ENCODE assay signal across 18 cellular contexts in genomic region chr4:89022426-89023128, GRCh38.
"Had no signal": no experiment of that assay in that cellular context is flagged by ENCODE, and none has a peak within 500 bp of the region (broad histone marks: within the 10 kb centered on the region; RNA-seq: fewer than 3 reads in every experiment).

No MANE protein-coding gene starts in this region.

- H3K27ac ChIP-seq: colonic mucosa, esophagus muscularis mucosa, ovary had no signal

- H3K4me1 ChIP-seq: colonic mucosa had no signal

- H3K9me3 ChIP-seq: colonic mucosa, esophagus muscularis mucosa, ovary had no signal

- H3K27me3 ChIP-seq: colonic mucosa, esophagus muscularis mucosa, ovary had no signal

- FAIRE-seq: islet of Langerhans had no signal

- DNase-seq: activated CD4-positive, alpha-beta memory T cell treated with anti-CD3 and anti-CD28 coated beads for 36 hours; activated gamma-delta T cell; activated naive CD8-positive, alpha-beta T cell treated with anti-CD3 and anti-CD28 coated beads for 36 hours; activated T-cell treated with anti-CD3 and anti-CD28 coated beads, Interleukin-2, amount 50 U/mL, for 48 hours; amygdala; colonic mucosa; left colon; midbrain; naive B cell; ovary; stimulated activated CD4-positive, alpha-beta T cell treated with anti-CD3 and anti-CD28 coated beads, Interleukin-2, amount 100 ng/mL, for 48 hours; stimulated activated naive CD4-positive, alpha-beta T cell; SW 1271; trophoblast cell had no signal

- H3K36me3 ChIP-seq: colonic mucosa, ovary had no signal

- H3K4me3 ChIP-seq: colonic mucosa, esophagus muscularis mucosa, lung, ovary had no signal

- ATAC-seq: activated CD4-positive, CD25-positive, alpha-beta regulatory T cell treated with anti-CD3 and anti-CD28 coated beads, Interleukin-2, amount 50 U/mL, for 24 hours had no signal
